ENCODE assay signal across 8 cellular contexts in genomic region chrX:45515262-45516215, GRCh38.
DNase-seq lines count a peak whose midpoint lies in the region; ATAC-seq, FAIRE-seq and TF ChIP-seq lines count a peak whose summit lies in the region.

No MANE protein-coding gene starts in this region.

- no peak overlapping the region for H3K4me2 ChIP-seq in H1 (ENCODE audit: insufficient read depth in 1 of 2, low read depth in 2 of 2, low read length in 2 of 2)

- peak overlapping the region; percentile 84 for H3K27ac Mint-ChIP-seq in activated CD4-positive, alpha-beta T cell treated with anti-CD3 and anti-CD28 coated beads, Interleukin-2, amount 10 ng/mL, durations not matched to agents 24 days and 14 days

- no peak overlapping the region for H3K56ac ChIP-seq in H1 (replicated peaks; ENCODE audit: insufficient read length, low read depth, low read length)

- H3K4me3 Mint-ChIP-seq in activated CD4-positive, alpha-beta T cell treated with anti-CD3 and anti-CD28 coated beads, Interleukin-2, amount 10 ng/mL, durations not matched to agents 24 days and 14 days = peak overlapping the region; percentile 27

- no peaks in the 10 kb centered on the region for H4K20me1 ChIP-seq in H1 (replicated peaks in 1 of 2; ENCODE audit: control insufficient read depth in 1 of 2, insufficient read depth in 2 of 2, low read length in 2 of 2)

- no peak overlapping the region for H2BK120ac ChIP-seq in H1 (replicated peaks; ENCODE audit: low read depth, low read length)

- no peak overlapping the region for H2BK5ac ChIP-seq in H1 (ENCODE audit: low read depth, low read length)

- no peak overlapping the region for H3K23ac ChIP-seq in H1 (ENCODE audit: insufficient read length)

- no peak overlapping the region for H4K91ac ChIP-seq in H1 (replicated peaks; ENCODE audit: insufficient read length, low read length)

- H3K27me3 ChIP-seq in H1 (replicated peaks in 1 of 4; ENCODE audit: control insufficient read depth in 3 of 4, extremely low read depth in 1 of 4, insufficient read depth in 3 of 4, low read length in 3 of 4) (no peaks in the 10 kb centered on the region), suprapubic skin (no peaks in the 10 kb centered on the region)

- CTCF ChIA-PET in H1 (lab: Charles Lee; ENCODE audit: partially characterized antibody) = interaction anchor here (0.7 to 1.4 kb wide), 4 partner anchors 15 to 1305 kb away, joined by 3 to 6 read pairs (median 3); no protein-coding TSS in a partner anchor

- TF ChIP-seq RAD21 in H1 (IDR thresholded peaks at IDR 0.05 in 1 of 2, conservative IDR thresholded peaks at IDR 0.05 in 1 of 2; ENCODE audit: low read depth in 2 of 2, low read length in 2 of 2) = peak; percentile 79 to 81

- H3K9me3 ChIP-seq in H1 (ENCODE audit: insufficient read depth in 2 of 2, low read depth in 1 of 2, low read length in 1 of 2) (no peaks in the 10 kb centered on the region), mucosa of descending colon (no peaks in the 10 kb centered on the region), suprapubic skin (no peaks in the 10 kb centered on the region)

- H3K27ac ChIP-seq in H1 (ENCODE audit: low read depth, low read length) (no peak overlapping the region), suprapubic skin (peak overlapping the region; percentile 54)

- peaks cover 15% of the 10 kb centered on the region for H3K4me1 Mint-ChIP-seq in activated CD4-positive, alpha-beta T cell treated with anti-CD3 and anti-CD28 coated beads, Interleukin-2, amount 10 ng/mL, durations not matched to agents 24 days and 14 days

- no peaks in the 10 kb centered on the region for H3K27me3 Mint-ChIP-seq in activated CD4-positive, alpha-beta T cell treated with anti-CD3 and anti-CD28 coated beads, Interleukin-2, amount 10 ng/mL, durations not matched to agents 24 days and 14 days

- POLR2A ChIA-PET in H1 (lab: Charles Lee; ENCODE audit: partially characterized antibody) = no interaction called here

- no peaks in the 10 kb centered on the region for H3K79me2 ChIP-seq in H1 (ENCODE audit: control insufficient read depth in 1 of 2, insufficient read depth in 2 of 2, low read length in 2 of 2)

- no peaks in the 10 kb centered on the region; the same call in 1 of the 2 replicates for H3K23me2 ChIP-seq in H1 (ENCODE audit: low read depth, low read length)

- no peaks in the 10 kb centered on the region for H3K36me3 ChIP-seq in H1 (ENCODE audit: control insufficient read depth in 2 of 4, insufficient read depth in 4 of 4, low read length in 3 of 4)
- no peaks in the 10 kb centered on the region for H3K36me3 ChIP-seq in mucosa of descending colon (ENCODE audit: low read depth)
- H3K36me3 ChIP-seq in suprapubic skin = no peaks in the 10 kb centered on the region

- H2AFZ ChIP-seq in H1 (ENCODE audit: low read length) = no peak overlapping the region

- peak; percentile 27 to 46 (median 43) for TF ChIP-seq CTCF in H1 (IDR thresholded peaks at IDR 0.05; ENCODE audit: control extremely low read depth in 1 of 3, insufficient read depth in 1 of 3, low read depth in 1 of 3, low read length in 3 of 3)
- TF ChIP-seq CTCF in mucosa of descending colon (IDR thresholded peaks at IDR 0.05) = no peak
- TF ChIP-seq CTCF in suprapubic skin (IDR thresholded peaks at IDR 0.05) = peak; percentile 39 to 41

- no peak overlapping the region for H3K9ac ChIP-seq in H1 (replicated peaks in 1 of 4; ENCODE audit: extremely low read depth in 1 of 4, low read depth in 3 of 4, low read length in 3 of 4)

- H3K4me3 ChIP-seq in H1 (ENCODE audit: extremely low read depth in 1 of 4, insufficient read depth in 2 of 4, low read depth in 3 of 4, low read length in 4 of 4) (no peak overlapping the region), mucosa of descending colon (no peak overlapping the region), suprapubic skin (no peak overlapping the region)

- TF ChIP-seq EP300 in H1 (IDR thresholded peaks at IDR 0.05; ENCODE audit: borderline replicate concordance in 1 of 2, low read depth in 2 of 2, low read length in 2 of 2) (no peak), suprapubic skin (IDR thresholded peaks at IDR 0.05) (peak; percentile 49)

- peak; percentile 91 for DNase-seq in GM04504 (ENCODE audit: low read depth)
- DNase-seq in NAMALWA (ENCODE audit: low spot score) = peak; percentile 3
- DNase-seq in activated CD4-positive, alpha-beta T cell treated with anti-CD3 and anti-CD28 coated beads, Interleukin-2, amount 10 ng/mL, durations not matched to agents 24 days and 14 days = peak; percentile 70
- DNase-seq in H1 (ENCODE audit: low read depth in 1 of 2, low spot score in 2 of 2) = no peak
- peak; percentile 38 to 54 (median 44) for DNase-seq in mucosa of descending colon
- DNase-seq in suprapubic skin (ENCODE audit: low spot score in 2 of 2) = peak; percentile 79 to 86

- H4K8ac ChIP-seq in H1 (ENCODE audit: extremely low read depth, insufficient read depth, low read length) = no peak overlapping the region

- no peak overlapping the region for H2BK20ac ChIP-seq in H1 (ENCODE audit: low read length)

- intact Hi-C loops in activated CD4-positive, alpha-beta T cell treated with anti-CD3 and anti-CD28 coated beads, Interleukin-2, amount 10 ng/mL, durations not matched to agents 24 days and 14 days (cut with micrococcal nuclease) = loop anchor here (2.0 to 10.0 kb wide), 3 partner anchors 107 to 859 kb away; no protein-coding TSS in a partner anchor
- intact Hi-C loops in mucosa of descending colon (cut with DNase I, micrococcal nuclease) = no loop called here

- H3K36me3 Mint-ChIP-seq in activated CD4-positive, alpha-beta T cell treated with anti-CD3 and anti-CD28 coated beads, Interleukin-2, amount 10 ng/mL, durations not matched to agents 24 days and 14 days (ENCODE audit: low read depth) = no peaks in the 10 kb centered on the region

- H3K4ac ChIP-seq in H1 (replicated peaks; ENCODE audit: insufficient read length, low read depth, low read length) = no peak overlapping the region

- H3K18ac ChIP-seq in H1 (ENCODE audit: extremely low read depth, low read length) = no peak overlapping the region

- no peak overlapping the region for H2BK12ac ChIP-seq in H1 (ENCODE audit: low read depth, low read length)

- H3K9me3 Mint-ChIP-seq in activated CD4-positive, alpha-beta T cell treated with anti-CD3 and anti-CD28 coated beads, Interleukin-2, amount 10 ng/mL, durations not matched to agents 24 days and 14 days = no peaks in the 10 kb centered on the region

- H3K79me1 ChIP-seq in H1 (ENCODE audit: low read depth, low read length) = no peaks in the 10 kb centered on the region

- no peak overlapping the region for H2AK5ac ChIP-seq in H1 (ENCODE audit: low read depth, low read length)

- H3K4me1 ChIP-seq in H1 (replicated peaks in 1 of 4; ENCODE audit: control insufficient read depth in 3 of 4, insufficient read depth in 4 of 4, low read length in 3 of 4) = no peaks in the 10 kb centered on the region
- no peaks in the 10 kb centered on the region for H3K4me1 ChIP-seq in mucosa of descending colon (ENCODE audit: low read depth)
- peaks cover 14% of the 10 kb centered on the region for H3K4me1 ChIP-seq in suprapubic skin

- no peak for TF ChIP-seq POLR2A in H1 (IDR thresholded peaks at IDR 0.05; ENCODE audit: control extremely low read depth in 1 of 2, low read depth in 2 of 2, low read length in 2 of 2)
- no peak for TF ChIP-seq POLR2A in suprapubic skin (IDR thresholded peaks at IDR 0.05)

- ATAC-seq in mucosa of descending colon (peak; percentile 91), HG03571 (IDR thresholded peaks at IDR 0.05; ENCODE audit: unreplicated experiment) (no peak), GM21529 (IDR thresholded peaks at IDR 0.05; ENCODE audit: unreplicated experiment) (no peak)

- no peak overlapping the region for H4K5ac ChIP-seq in H1 (ENCODE audit: insufficient read length, low read depth, low read length)

- H2BK15ac ChIP-seq in H1 (ENCODE audit: low read length) = no peak overlapping the region

- WGBS in H1 (ENCODE audit: extremely low coverage in 1 of 2, insufficient coverage in 1 of 2, insufficient read length in 1 of 2, insufficient replicate concordance in 2 of 2, low coverage in 1 of 2, low lambda C conversion rate in 2 of 2, missing lambda C conversion rate in 1 of 2), 2 experiments = 82% methylated on average over 10 of the region's 12 CpGs; no CpG with 5 or more reads in 1 of the 2 experiments
- WGBS in suprapubic skin = 19% methylated on average over 12 of the region's 12 CpGs

- no peak overlapping the region for H3K14ac ChIP-seq in H1 (ENCODE audit: insufficient read length)

- FAIRE-seq in H1 (lab: Jason Lieb, UNC) = no peak

TF ChIP-seq in H1, 55 proteins besides CTCF, POLR2A, EP300 and RAD21 (continues in another document):
- TF ChIP-seq POU5F1 (IDR thresholded peaks at IDR 0.05; ENCODE audit: low read depth, low read length) (no peak), SP4 (IDR thresholded peaks at IDR 0.05; ENCODE audit: low read length) (no peak), GTF2F1 (IDR thresholded peaks at IDR 0.05; ENCODE audit: borderline replicate concordance, low read depth, low read length) (no peak), SIX5 (IDR thresholded peaks at IDR 0.05; ENCODE audit: low read depth, low read length) (no peak)

Comparison
In these comparisons a context has a peak if more than half of its experiments do, and no peak if none do; other contexts are left out.
1. DNase-seq: peak in GM04504 (single experiment), NAMALWA (single experiment), activated CD4-positive, alpha-beta T cell treated with anti-CD3 and anti-CD28 coated beads, Interleukin-2, amount 10 ng/mL, durations not matched to agents 24 days and 14 days (single experiment), mucosa of descending colon (3 of 3) and suprapubic skin (2 of 2); none in H1 (0 of 2).